Comparison of ENCODE assay signal across 8 cellular contexts in genomic region chr10:107653832-107654287, GRCh38.
DNase-seq lines count a peak whose midpoint lies in the region; ATAC-seq and TF ChIP-seq lines count a peak whose summit lies in the region.

No MANE protein-coding gene starts in this region.

- DNase-seq in SIG-M5 treated with dmso at 0.1 percent for 504 hours (lab: John Stamatoyannopoulos, UW; ENCODE audit: unreplicated experiment), result peak; percentile 29
- DNase-seq in SIG-M5 (lab: John Stamatoyannopoulos, UW), result no peak
- DNase-seq in RPMI8226, result peak; percentile 19
- DNase-seq in left ventricle myocardium inferior, result no peak
- no peak for DNase-seq in stimulated activated CD4-positive, alpha-beta T cell treated with anti-CD3 and anti-CD28 coated beads, Interleukin-1b, Interleukin-23, amount 100 ng/mL, for 48 hours
- DNase-seq in progenitor cell of endocrine pancreas (ENCODE audit: low spot score, unreplicated experiment), result no peak

- no peak overlapping the region for H3K4me3 Mint-ChIP-seq in progenitor cell of endocrine pancreas (ENCODE audit: low read depth)

- H3K4me3 ChIP-seq in left ventricle myocardium inferior, result peak overlapping the region; percentile 57
- H3K4me3 ChIP-seq in stomach smooth muscle (ENCODE audit: low read length in 2 of 2), result peak overlapping the region; percentile 54 to 59

- no peak overlapping the region for H3K27ac Mint-ChIP-seq in progenitor cell of endocrine pancreas

- H3K27ac ChIP-seq in left ventricle myocardium inferior (replicated peaks) (peak overlapping the region; percentile 27), stomach smooth muscle (ENCODE audit: low read length) (no peak overlapping the region)

- H3K4me1 Mint-ChIP-seq in progenitor cell of endocrine pancreas (ENCODE audit: low read depth), result peaks cover 2% of the 10 kb centered on the region

- peak overlapping the region in 1 of 2 donors; percentile 55 for H3K9ac ChIP-seq in stomach smooth muscle (ENCODE audit: low read length in 2 of 2)

- H3K4me1 ChIP-seq in left ventricle myocardium inferior, result no peaks in the 10 kb centered on the region
- H3K4me1 ChIP-seq in stomach smooth muscle (ENCODE audit: control insufficient read depth, insufficient read depth, low read length), result no peaks in the 10 kb centered on the region

- intact Hi-C loops in left ventricle myocardium inferior (cut with micrococcal nuclease), result no loop called here

- TF ChIP-seq CTCF in left ventricle myocardium inferior (IDR thresholded peaks at IDR 0.05; ENCODE audit: borderline replicate concordance), result no peak
- TF ChIP-seq CTCF in progenitor cell of endocrine pancreas (IDR thresholded peaks at IDR 0.05; ENCODE audit: unreplicated experiment), result no peak

- H3K9me3 Mint-ChIP-seq in progenitor cell of endocrine pancreas (ENCODE audit: low read depth), result no peaks in the 10 kb centered on the region

- H3K9me3 ChIP-seq in left ventricle myocardium inferior (replicated peaks), result no peaks in the 10 kb centered on the region
- H3K9me3 ChIP-seq in stomach smooth muscle (ENCODE audit: control insufficient read depth in 2 of 2, low read length in 2 of 2), result no peaks in the 10 kb centered on the region

- H3K27me3 Mint-ChIP-seq in progenitor cell of endocrine pancreas, result no peaks in the 10 kb centered on the region

- ATAC-seq in HG03064 (IDR thresholded peaks at IDR 0.05; ENCODE audit: low read depth, unreplicated experiment), result peak; percentile 64

- H3K27me3 ChIP-seq in left ventricle myocardium inferior (ENCODE audit: low read depth), result no peaks in the 10 kb centered on the region
- no peaks in the 10 kb centered on the region for H3K27me3 ChIP-seq in stomach smooth muscle (ENCODE audit: control insufficient read depth in 1 of 2, insufficient read depth in 2 of 2, low read length in 2 of 2)

- no peaks in the 10 kb centered on the region for H3K36me3 ChIP-seq in left ventricle myocardium inferior
- H3K36me3 ChIP-seq in stomach smooth muscle (ENCODE audit: control insufficient read depth in 2 of 2, insufficient read depth in 2 of 2, low read length in 2 of 2), result no peaks in the 10 kb centered on the region

- H3K36me3 Mint-ChIP-seq in progenitor cell of endocrine pancreas (ENCODE audit: insufficient read depth), result no peaks in the 10 kb centered on the region

Comparison
In these comparisons a context has a peak if more than half of its experiments do, and no peak if none do; other contexts are left out.
1. DNase-seq: peak in SIG-M5 treated with dmso at 0.1 percent for 504 hours (single experiment) and RPMI8226 (single experiment); none in SIG-M5 (single experiment), left ventricle myocardium inferior (single experiment), stimulated activated CD4-positive, alpha-beta T cell treated with anti-CD3 and anti-CD28 coated beads, Interleukin-1b, Interleukin-23, amount 100 ng/mL, for 48 hours (single experiment) and progenitor cell of endocrine pancreas (single experiment).